Comparison of ENCODE assay signal across 23 cellular contexts in the genomic region with DNA sequence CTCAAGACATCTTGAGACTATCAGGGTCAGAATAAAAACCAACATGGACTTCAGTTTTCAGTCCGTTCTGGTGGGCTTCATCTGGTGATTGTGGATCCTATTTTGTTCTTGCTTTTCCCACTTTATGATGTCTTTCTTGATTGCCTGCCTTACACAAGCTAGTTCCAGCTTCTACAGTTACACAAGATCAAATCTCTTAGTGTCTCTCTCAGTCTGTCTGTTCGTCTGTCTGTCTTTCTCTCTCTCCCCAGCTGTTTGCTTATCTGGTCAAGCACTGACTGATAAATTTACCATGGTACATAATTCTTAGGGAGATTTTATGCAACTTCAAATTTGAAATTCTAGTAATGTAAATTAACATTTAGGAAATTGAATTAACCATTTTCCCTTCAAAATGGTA.
"Had no signal": no experiment of that assay in that cellular context is flagged by ENCODE, and none has a peak within 500 bp of the region (broad histone marks: within the 10 kb centered on the region; RNA-seq: fewer than 3 reads in every experiment).

No MANE protein-coding gene starts in this region.

- H3K27ac ChIP-seq: dorsolateral prefrontal cortex, foreskin keratinocyte, left ventricle myocardium inferior, lower lobe of right lung, ovary, right atrium auricular region, sigmoid colon, stomach, thoracic aorta, transverse colon had no signal

- H3K9me3 ChIP-seq: left ventricle myocardium inferior, lower lobe of right lung, ovary, right atrium auricular region, sigmoid colon, stomach, thoracic aorta, transverse colon had no signal

- H3K4me3 Mint-ChIP-seq: memory B cell, mesothelial cell of epicardium, natural killer cell, neural crest cell had no signal

- H3K27me3 Mint-ChIP-seq: memory B cell had no signal

- DNase-seq: cortex of kidney; dorsolateral prefrontal cortex; effector CD8-positive, alpha-beta T cell; kidney; left cardiac atrium; left ventricle myocardium inferior; lower lobe of right lung; natural killer cell; nucleus accumbens; ovary; sigmoid colon; small intestine; stimulated activated CD4-positive, alpha-beta T cell treated with anti-CD3 and anti-CD28 coated beads, Interleukin-12 subunit alpha, Interleukin-12 subunit beta, amount 100 ng/mL, for 4 hours; stimulated activated naive CD4-positive, alpha-beta T cell; stomach; substantia nigra; transverse colon had no signal

- H3K4me1 Mint-ChIP-seq: neural crest cell had no signal

- ATAC-seq: foreskin keratinocyte, left cardiac atrium, lower lobe of right lung, natural killer cell had no signal

- H3K27ac Mint-ChIP-seq: memory B cell, mesothelial cell of epicardium had no signal
